9 cellular contexts compared by ENCODE assay signal in the genomic region with DNA sequence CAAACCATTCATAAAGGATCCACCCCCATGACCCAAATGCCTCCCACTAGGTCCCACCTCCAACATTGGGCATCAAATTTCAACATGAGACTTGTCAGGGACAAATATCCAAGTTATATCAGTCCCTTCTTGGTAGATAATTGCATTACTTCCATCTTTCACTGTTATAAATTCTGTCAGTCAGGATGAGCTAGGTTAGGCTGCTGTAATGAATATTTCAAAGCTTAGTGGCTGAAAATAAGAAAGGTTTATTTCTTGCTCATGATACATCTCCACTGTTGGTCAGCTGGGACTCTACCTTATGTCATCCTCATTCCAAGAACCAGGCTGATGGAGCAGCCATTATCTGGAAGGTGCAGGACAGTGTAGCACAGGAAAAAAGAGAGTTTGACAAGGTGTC. TPM values are rescaled to one million over a fixed set of nuclear protein-coding genes. Genes with fewer than 3 reads are reported as not detected.
"Had no signal": no experiment of that assay in that cellular context is flagged by ENCODE, and none has a peak within 500 bp of the region (broad histone marks: within the 10 kb centered on the region; RNA-seq: fewer than 3 reads in every experiment).

No MANE protein-coding gene starts in this region.

- ATAC-seq: GM12878 had no signal

- FAIRE-seq: G401.6, GM12878, GM12891, GM12892, GM18507, GM19239 had no signal

- H3K4me3 ChIP-seq: GM12878 had no signal

- DNase-seq: GDM1, GF-D8 had no signal

RNA-seq across cellular contexts. Expression of a gene that starts 50.3 kb away (rescaled TPM):
- total RNA-seq: G401, GM12878 had no signal
